ENCODE assay signal across 10 cellular contexts in genomic region chr2:216206041-216206699, GRCh38.
DNase-seq lines count a peak whose midpoint lies in the region; ATAC-seq, FAIRE-seq and TF ChIP-seq lines count a peak whose summit lies in the region.
"Had no signal": no experiment of that assay in that cellular context is flagged by ENCODE, and none has a peak within 500 bp of the region (broad histone marks: within the 10 kb centered on the region; RNA-seq: fewer than 3 reads in every experiment).

No MANE protein-coding gene starts in this region.

- CTCF ChIA-PET in K562 (lab: Yijun Ruan, JAX; ENCODE audit: low intra/inter-chr PET ratio): no interaction called here

- no peak overlapping the region for H3K4me2 ChIP-seq in K562 (ENCODE audit: insufficient read depth, low read length)

- POLR2A ChIA-PET in K562 (lab: Yijun Ruan, JAX): interaction anchor here (0.9 kb wide), 1 partner anchor 13 kb away, joined by 3 read pairs; no protein-coding TSS in a partner anchor

- DNase-seq in K562 (ENCODE audit: extremely low read depth in 1 of 4, low spot score in 3 of 4) (no peak), NCI-H82 (lab: John Stamatoyannopoulos, UW) (no peak), D341Med (ENCODE audit: low spot score) (no peak), NCI-H526 (lab: John Stamatoyannopoulos, UW) (no peak), GM19240 (ENCODE audit: insufficient read length, low spot score) (no peak)
- DNase-seq: cerebellar nuclear complex, NCI-H524 treated with DMSO at 0.1 percent for 48 hours had no signal

- in situ Hi-C loops in K562 (cut with MboI): loop anchor here (10.0 to 25.0 kb wide), 2 partner anchors 456 to 1379 kb away; no protein-coding TSS in a partner anchor

- TF ChIP-seq EP300 in K562 (IDR thresholded peaks at IDR 0.05; ENCODE audit: low read length): no peak

- H3K9me3 ChIP-seq in K562 (replicated peaks; ENCODE audit: control insufficient read depth, insufficient read depth, low read depth, low read length): no peaks in the 10 kb centered on the region

- intact Hi-C loops in K562 (cut with micrococcal nuclease): no loop called here

- no peaks in the 10 kb centered on the region; the same call in 1 of the 2 replicates for H4K20me1 ChIP-seq in K562 (replicated peaks; ENCODE audit: control insufficient read depth, insufficient read depth, low read length)

- H3K9ac ChIP-seq in K562 (ENCODE audit: insufficient read depth in 1 of 2, low read depth in 2 of 2, low read length in 2 of 2): no peak overlapping the region; a peak in 1 of 4 replicates

- TSS peak; percentile 20 for BruUV-seq in K562 (replicated peaks; lab: Mats Ljungman, UMichigan)

- TF ChIP-seq RAD21 in K562 (CRISPR knock-in tag; conservative IDR thresholded peaks at IDR 0.05 in 1 of 2, IDR thresholded peaks at IDR 0.05 in 1 of 2): no peak

- no peaks in the 10 kb centered on the region for H3K79me2 ChIP-seq in K562 (ENCODE audit: control insufficient read depth, insufficient read depth, low read length)

- TF ChIP-seq POLR2A in K562 (conservative IDR thresholded peaks at IDR 0.05): no peak

- no peak overlapping the region for H3K27ac ChIP-seq in K562 (ENCODE audit: extremely low read depth, low read depth, low read length)

- H3K9me1 ChIP-seq in K562 (ENCODE audit: control insufficient read depth, insufficient read depth, low read length): no peaks in the 10 kb centered on the region

- H3K4me1 ChIP-seq in K562 (replicated peaks in 1 of 2; ENCODE audit: control insufficient read depth in 2 of 2, insufficient read depth in 2 of 2, low read length in 2 of 2): peaks cover 0 to 1% of the 10 kb centered on the region in 2 experiments; a peak in 2 of 5 replicates

- FAIRE-seq in K562 (lab: Jason Lieb, UNC): no peak

- no peaks in the 10 kb centered on the region for H3K27me3 ChIP-seq in K562 (ENCODE audit: control insufficient read depth in 2 of 2, insufficient read depth in 2 of 2, low read length in 2 of 2)

- WGBS in K562 (ENCODE audit: insufficient coverage, low coverage, missing lambda C conversion rate): 83% methylated on average over 2 of the region's 2 CpGs

- no peak overlapping the region for H2AFZ ChIP-seq in K562 (ENCODE audit: low read depth, low read length)

- ATAC-seq in GM18511 (IDR thresholded peaks at IDR 0.05; ENCODE audit: unreplicated experiment): peak; percentile 81
- ATAC-seq in GM21381 (IDR thresholded peaks at IDR 0.05; ENCODE audit: unreplicated experiment): peak; percentile 74
- ATAC-seq in HG03108 (IDR thresholded peaks at IDR 0.05; ENCODE audit: unreplicated experiment): peak; percentile 73
- no peak for ATAC-seq in K562

- H3K36me3 ChIP-seq in K562 (ENCODE audit: control insufficient read depth, insufficient read depth, low read length): peaks cover 71% of the 10 kb centered on the region

- TF ChIP-seq CTCF in K562 (IDR thresholded peaks at IDR 0.05 in 2 of 3, conservative IDR thresholded peaks at IDR 0.05 in 1 of 3; ENCODE audit: insufficient read depth in 2 of 3, low read depth in 1 of 3, low read length in 3 of 3): no peak

- no peak overlapping the region for H3K4me3 ChIP-seq in K562

TF ChIP-seq in K562, 482 proteins besides CTCF, POLR2A, EP300 and RAD21:
- no peak for TF ChIP-seq ZNF695 (CRISPR knock-in tag; IDR thresholded peaks at IDR 0.05)
- TF ChIP-seq ZC3H8 (IDR thresholded peaks at IDR 0.05): no peak
- TF ChIP-seq NFRKB (IDR thresholded peaks at IDR 0.05; ENCODE audit: low read depth): no peak
- TF ChIP-seq MED1 (CRISPR knock-in tag; IDR thresholded peaks at IDR 0.05; ENCODE audit: borderline replicate concordance): no peak
- TF ChIP-seq, protein P1, sequence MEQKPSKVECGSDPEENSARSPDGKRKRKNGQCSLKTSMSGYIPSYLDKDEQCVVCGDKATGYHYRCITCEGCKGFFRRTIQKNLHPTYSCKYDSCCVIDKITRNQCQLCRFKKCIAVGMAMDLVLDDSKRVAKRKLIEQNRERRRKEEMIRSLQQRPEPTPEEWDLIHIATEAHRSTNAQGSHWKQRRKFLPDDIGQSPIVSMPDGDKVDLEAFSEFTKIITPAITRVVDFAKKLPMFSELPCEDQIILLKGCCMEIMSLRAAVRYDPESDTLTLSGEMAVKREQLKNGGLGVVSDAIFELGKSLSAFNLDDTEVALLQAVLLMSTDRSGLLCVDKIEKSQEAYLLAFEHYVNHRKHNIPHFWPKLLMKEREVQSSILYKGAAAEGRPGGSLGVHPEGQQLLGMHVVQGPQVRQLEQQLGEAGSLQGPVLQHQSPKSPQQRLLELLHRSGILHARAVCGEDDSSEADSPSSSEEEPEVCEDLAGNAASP (IDR thresholded peaks at IDR 0.05): no peak
- TF ChIP-seq, protein P2, sequence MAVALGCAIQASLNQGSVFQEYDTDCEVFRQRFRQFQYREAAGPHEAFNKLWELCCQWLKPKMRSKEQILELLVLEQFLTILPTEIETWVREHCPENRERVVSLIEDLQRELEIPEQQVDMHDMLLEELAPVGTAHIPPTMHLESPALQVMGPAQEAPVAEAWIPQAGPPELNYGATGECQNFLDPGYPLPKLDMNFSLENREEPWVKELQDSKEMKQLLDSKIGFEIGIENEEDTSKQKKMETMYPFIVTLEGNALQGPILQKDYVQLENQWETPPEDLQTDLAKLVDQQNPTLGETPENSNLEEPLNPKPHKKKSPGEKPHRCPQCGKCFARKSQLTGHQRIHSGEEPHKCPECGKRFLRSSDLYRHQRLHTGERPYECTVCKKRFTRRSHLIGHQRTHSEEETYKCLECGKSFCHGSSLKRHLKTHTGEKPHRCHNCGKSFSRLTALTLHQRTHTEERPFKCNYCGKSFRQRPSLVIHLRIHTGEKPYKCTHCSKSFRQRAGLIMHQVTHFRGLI (CRISPR knock-in tag; IDR thresholded peaks at IDR 0.05): no peak
- TF ChIP-seq, protein P3, sequence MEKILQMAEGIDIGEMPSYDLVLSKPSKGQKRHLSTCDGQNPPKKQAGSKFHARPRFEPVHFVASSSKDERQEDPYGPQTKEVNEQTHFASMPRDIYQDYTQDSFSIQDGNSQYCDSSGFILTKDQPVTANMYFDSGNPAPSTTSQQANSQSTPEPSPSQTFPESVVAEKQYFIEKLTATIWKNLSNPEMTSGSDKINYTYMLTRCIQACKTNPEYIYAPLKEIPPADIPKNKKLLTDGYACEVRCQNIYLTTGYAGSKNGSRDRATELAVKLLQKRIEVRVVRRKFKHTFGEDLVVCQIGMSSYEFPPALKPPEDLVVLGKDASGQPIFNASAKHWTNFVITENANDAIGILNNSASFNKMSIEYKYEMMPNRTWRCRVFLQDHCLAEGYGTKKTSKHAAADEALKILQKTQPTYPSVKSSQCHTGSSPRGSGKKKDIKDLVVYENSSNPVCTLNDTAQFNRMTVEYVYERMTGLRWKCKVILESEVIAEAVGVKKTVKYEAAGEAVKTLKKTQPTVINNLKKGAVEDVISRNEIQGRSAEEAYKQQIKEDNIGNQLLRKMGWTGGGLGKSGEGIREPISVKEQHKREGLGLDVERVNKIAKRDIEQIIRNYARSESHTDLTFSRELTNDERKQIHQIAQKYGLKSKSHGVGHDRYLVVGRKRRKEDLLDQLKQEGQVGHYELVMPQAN (IDR thresholded peaks at IDR 0.05; ENCODE audit: borderline replicate concordance): no peak
